In genomic region chr4:105666693-105667092, GRCh38 we compare ENCODE assay signal across 8 cellular contexts. TPM values are rescaled to one million over a fixed set of nuclear protein-coding genes. Genes with fewer than 3 reads are reported as not detected.
DNase-seq lines count a peak whose midpoint lies in the region; ATAC-seq and TF ChIP-seq lines count a peak whose summit lies in the region.

No MANE protein-coding gene starts in this region.

- no peaks in the 10 kb centered on the region for H3K9me3 Mint-ChIP-seq in T-helper 2 cell treated with Interferon-gamma antibody and Interleukin-4, amounts not matched to agents 5 μg/mL and 100 μg/mL, for 36 hours

- no peaks in the 10 kb centered on the region for H3K27me3 Mint-ChIP-seq in T-helper 2 cell treated with Interferon-gamma antibody and Interleukin-4, amounts not matched to agents 5 μg/mL and 100 μg/mL, for 36 hours (ENCODE audit: low read depth)

- DNase-seq in NCI-H345 (lab: John Stamatoyannopoulos, UW) (peak; percentile 4), NCI-H345 treated with DMSO at 0.1 percent for 48 hours (lab: John Stamatoyannopoulos, UW; ENCODE audit: unreplicated experiment) (no peak), NCI-H226 (peak; percentile 10), stromal cell of bone marrow (ENCODE audit: low read depth) (peak; percentile 25), T1000 (lab: John Stamatoyannopoulos, UW) (no peak)
- DNase-seq in T-helper 2 cell treated with Interferon-gamma antibody and Interleukin-4, amounts not matched to agents 5 μg/mL and 100 μg/mL, for 36 hours (ENCODE audit: low spot score) = no peak

- no peaks in the 10 kb centered on the region for H3K36me3 Mint-ChIP-seq in T-helper 2 cell treated with Interferon-gamma antibody and Interleukin-4, amounts not matched to agents 5 μg/mL and 100 μg/mL, for 36 hours (ENCODE audit: low read depth)

- ATAC-seq in esophagus mucosa (peak; percentile 83), GM18505 (IDR thresholded peaks at IDR 0.05; ENCODE audit: unreplicated experiment) (no peak)

- peaks cover 2% of the 10 kb centered on the region for H3K4me1 Mint-ChIP-seq in T-helper 2 cell treated with Interferon-gamma antibody and Interleukin-4, amounts not matched to agents 5 μg/mL and 100 μg/mL, for 36 hours (ENCODE audit: low read depth)

- H3K27ac Mint-ChIP-seq in T-helper 2 cell treated with Interferon-gamma antibody and Interleukin-4, amounts not matched to agents 5 μg/mL and 100 μg/mL, for 36 hours = no peak overlapping the region

- TF ChIP-seq POLR2A in GM18505 (IDR thresholded peaks at IDR 0.05; ENCODE audit: borderline replicate concordance, extremely low read depth, insufficient read depth, insufficient read length) = no peak

- H3K4me3 Mint-ChIP-seq in T-helper 2 cell treated with Interferon-gamma antibody and Interleukin-4, amounts not matched to agents 5 μg/mL and 100 μg/mL, for 36 hours = no peak overlapping the region

RNA-seq across cellular contexts. Expression of gene INTS12, which starts 41.8 kb away (rescaled TPM):
- total RNA-seq in esophagus mucosa = 14.0 TPM

RNA-seq across cellular contexts. Expression of gene GSTCD, which starts 41.9 kb away (rescaled TPM):
- 14.7 TPM for total RNA-seq in esophagus mucosa

Comparison
In these comparisons a context has a peak if more than half of its experiments do, and no peak if none do; other contexts are left out.
1. DNase-seq: peak in NCI-H345 (single experiment), NCI-H226 (single experiment) and stromal cell of bone marrow (single experiment); none in NCI-H345 treated with DMSO at 0.1 percent for 48 hours (single experiment), T1000 (single experiment) and T-helper 2 cell treated with Interferon-gamma antibody and Interleukin-4, amounts not matched to agents 5 μg/mL and 100 μg/mL, for 36 hours (single experiment).